8 cellular contexts compared by ENCODE assay signal in the genomic region with DNA sequence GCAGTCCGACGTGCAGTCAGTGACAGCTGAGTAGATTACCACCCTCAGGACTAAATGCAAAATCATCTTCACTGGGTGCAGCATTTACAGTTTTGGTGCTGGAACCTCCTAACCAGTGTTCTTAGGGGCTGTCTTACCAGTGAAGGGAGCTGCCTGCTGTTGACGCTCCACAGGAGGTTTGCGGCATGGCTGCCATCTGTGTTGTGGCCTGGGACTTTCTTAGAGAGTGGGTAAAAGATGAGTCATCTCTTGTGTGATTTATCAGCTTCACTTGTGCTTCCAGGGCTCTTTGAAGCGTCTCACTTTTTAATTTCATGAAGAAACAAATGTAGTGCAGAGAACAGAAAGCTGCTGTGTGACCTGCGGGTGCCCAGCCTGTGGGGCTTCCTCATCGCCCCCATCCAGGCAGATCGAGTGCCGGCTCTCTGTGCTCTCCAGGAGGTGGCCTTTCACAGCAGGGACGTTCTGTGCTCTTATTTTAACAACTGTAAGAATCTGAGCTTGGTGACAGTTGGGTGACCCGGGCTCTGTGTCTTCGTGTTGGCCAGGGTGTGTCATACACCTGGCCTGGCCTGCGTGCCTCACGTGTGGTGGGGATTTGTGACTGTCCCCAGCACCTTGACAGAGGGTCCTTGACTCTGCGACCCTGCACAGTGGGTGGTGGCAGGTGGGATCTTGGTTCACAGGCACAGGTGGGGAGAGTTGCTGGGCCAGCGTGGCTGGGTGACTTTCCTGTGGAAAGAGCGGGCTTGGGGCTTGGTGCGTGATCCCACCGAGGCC. TPM values are rescaled to one million over a fixed set of nuclear protein-coding genes. Genes with fewer than 3 reads are reported as not detected.
DNase-seq lines count a peak whose midpoint lies in the region; ATAC-seq, FAIRE-seq and TF ChIP-seq lines count a peak whose summit lies in the region.

No MANE protein-coding gene starts in this region.

- H3K9me2 ChIP-seq in PC-9 (ENCODE audit: insufficient read depth), result no peaks in the 10 kb centered on the region

- no peak overlapping the region for H2AFZ ChIP-seq in PC-9

- no peak for TF ChIP-seq EP300 in A549 (IDR thresholded peaks at IDR 0.05)

- no peaks in the 10 kb centered on the region for H3K9me3 ChIP-seq in A549
- H3K9me3 ChIP-seq in PC-9 (ENCODE audit: insufficient read depth, low read depth), result no peaks in the 10 kb centered on the region

- no peak overlapping the region for H3K4me3 ChIP-seq in A549
- H3K4me3 ChIP-seq in PC-9, result no peak overlapping the region

- peaks cover 16% of the 10 kb centered on the region; the same call in 2 of the 3 replicates for H3K4me1 ChIP-seq in A549
- peaks cover 31% of the 10 kb centered on the region for H3K4me1 ChIP-seq in PC-9 (replicated peaks; ENCODE audit: insufficient read depth)

- H3K36me3 ChIP-seq in PC-9 (ENCODE audit: low read depth), result no peaks in the 10 kb centered on the region

- no peak for DNase-seq in A549 (ENCODE audit: low read depth in 1 of 2, low spot score in 1 of 2)
- DNase-seq in PC-9, result peak; percentile 45 to 54
- peak; percentile 73 for DNase-seq in activated T-helper 1 cell treated with anti-CD3 and anti-CD28 coated beads, Interleukin-2, amount 50 U/mL, for 16 hours (ENCODE audit: low read depth in 1 of 2, low spot score in 1 of 2)
- DNase-seq in glomerular visceral epithelial cell (ENCODE audit: extremely low spot score), result peak; percentile 83
- DNase-seq in stimulated activated CD4-positive, alpha-beta T cell treated with anti-CD3 and anti-CD28 coated beads, Interleukin-4, amount 100 ng/mL, for 4 hours, result peak; percentile 69 to 91
- DNase-seq in NCI-H1105 treated with DMSO at 0.1 percent for 48 hours (lab: John Stamatoyannopoulos, UW), result no peak

- 86% methylated on average over 18 of the region's 19 CpGs for WGBS in A549 (ENCODE audit: missing lambda C conversion rate)

- H3K79me2 ChIP-seq in PC-9 (ENCODE audit: low read depth), result peaks cover 28% of the 10 kb centered on the region

- TF ChIP-seq CTCF in A549 (IDR thresholded peaks at IDR 0.05), result no peak
- TF ChIP-seq CTCF in PC-9 (conservative IDR thresholded peaks at IDR 0.05), result no peak

- TF ChIP-seq POLR2A in A549 (IDR thresholded peaks at IDR 0.05; ENCODE audit: low read length), result no peak

- intact Hi-C loops in PC-9 (cut with micrococcal nuclease; ENCODE audit: unreplicated experiment), result no loop called here

- CTCF ChIA-PET in A549 (lab: Yijun Ruan, JAX), result interaction anchor here (1.2 to 2.2 kb wide), 5 partner anchors 9 to 89 kb away, joined by 3 to 10 read pairs (median 5); no protein-coding TSS in a partner anchor
- CTCF ChIA-PET in PC-9 (lab: Charles Lee), result interaction anchor here (0.9 kb wide), 1 partner anchor 82 kb away, joined by 3 read pairs; no protein-coding TSS in a partner anchor

- H3K4me2 ChIP-seq in A549 (no peak overlapping the region), PC-9 (0 out of 2 replicates have a peak overlapping the region, but pooled peaks have one; percentile 31)

- no TSS peak for BruUV-seq in PC-9 (replicated peaks; lab: Mats Ljungman, UMichigan)

- no peak for TF ChIP-seq RAD21 in A549 (conservative IDR thresholded peaks at IDR 0.05 in 1 of 2, IDR thresholded peaks at IDR 0.05 in 1 of 2)

- peak in 1 of 2 experiments; percentile 22; a peak in 3 of 6 replicates for ATAC-seq in A549
- peak; percentile 77 for ATAC-seq in GM18907 (IDR thresholded peaks at IDR 0.05; ENCODE audit: unreplicated experiment)
- ATAC-seq in HG03097 (IDR thresholded peaks at IDR 0.05; ENCODE audit: low FRiP score, unreplicated experiment), result peak; percentile 66

- H3K27ac ChIP-seq in A549 (peak overlapping the region in 1 of 2 experiments; percentile 18; a peak in 1 of 6 replicates), PC-9 (peak overlapping the region; percentile 34)

- no peak for FAIRE-seq in A549 (lab: Jason Lieb, UNC)

- H4K20me1 ChIP-seq in PC-9 (ENCODE audit: insufficient read depth), result no peaks in the 10 kb centered on the region

- H3F3A ChIP-seq in PC-9 (ENCODE audit: insufficient read depth, low read depth), result peaks cover 15% of the 10 kb centered on the region

- POLR2A ChIA-PET in A549 (lab: Yijun Ruan, JAX), result no interaction called here
- POLR2A ChIA-PET in PC-9 (lab: Charles Lee; ENCODE audit: unreplicated experiment), result interaction anchor here (0.5 to 0.7 kb wide), 2 partner anchors 16 to 26 kb away, joined by 4 to 9 read pairs; no protein-coding TSS in a partner anchor

- H3K27me3 ChIP-seq in PC-9 (ENCODE audit: insufficient read depth, low read depth), result no peaks in the 10 kb centered on the region

TF ChIP-seq in A549, 52 proteins besides CTCF, POLR2A, EP300 and RAD21:
- TF ChIP-seq, protein P1, sequence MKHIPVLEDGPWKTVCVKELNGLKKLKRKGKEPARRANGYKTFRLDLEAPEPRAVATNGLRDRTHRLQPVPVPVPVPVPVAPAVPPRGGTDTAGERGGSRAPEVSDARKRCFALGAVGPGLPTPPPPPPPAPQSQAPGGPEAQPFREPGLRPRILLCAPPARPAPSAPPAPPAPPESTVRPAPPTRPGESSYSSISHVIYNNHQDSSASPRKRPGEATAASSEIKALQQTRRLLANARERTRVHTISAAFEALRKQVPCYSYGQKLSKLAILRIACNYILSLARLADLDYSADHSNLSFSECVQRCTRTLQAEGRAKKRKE (CRISPR knock-in tag; IDR thresholded peaks at IDR 0.05; ENCODE audit: low read depth), result no peak
- TF ChIP-seq FOSL2 (IDR thresholded peaks at IDR 0.05), result no peak
- TF ChIP-seq FOSL2 (CRISPR knock-in tag; IDR thresholded peaks at IDR 0.05), result peak; percentile 68; the same call in 1 of the 2 replicates
TF ChIP-seq in A549: peak in this region for 1.

RNA-seq across cellular contexts. Expression of a gene that starts 24.3 kb away (rescaled TPM):
- not detected in 2 replicates for polyA plus RNA-seq in A549 (2011; rRNA removed)
- polyA plus RNA-seq in A549 (2012; cell fraction: cytosol; rRNA removed), result not detected in 2 replicates
- polyA plus RNA-seq in A549 (2012; cell fraction: nucleus; rRNA removed), result not detected in 2 replicates
- not detected in 3 replicates for polyA plus RNA-seq in A549 (2017; fragmentation: RNase III; extraction: RNeasy Plus Mini Kit Qiagen cat#74134 plus additional on column Dnase treatment)
- polyA minus RNA-seq in A549 (2011; rRNA and poly(A)+ RNA removed), result not detected in 2 replicates
- 0.35 and 0.44 TPM in 2 replicates for total RNA-seq in PC-9 (2021)

Comparison
In these comparisons a context has a peak if more than half of its experiments do, and no peak if none do; other contexts are left out.
1. DNase-seq: peak in PC-9 (2 of 2), activated T-helper 1 cell treated with anti-CD3 and anti-CD28 coated beads, Interleukin-2, amount 50 U/mL, for 16 hours (2 of 2), glomerular visceral epithelial cell (single experiment) and stimulated activated CD4-positive, alpha-beta T cell treated with anti-CD3 and anti-CD28 coated beads, Interleukin-4, amount 100 ng/mL, for 4 hours (2 of 2); none in A549 (0 of 2) and NCI-H1105 treated with DMSO at 0.1 percent for 48 hours (single experiment).